Comparison of ENCODE assay signal across 8 cellular contexts in the genomic region with DNA sequence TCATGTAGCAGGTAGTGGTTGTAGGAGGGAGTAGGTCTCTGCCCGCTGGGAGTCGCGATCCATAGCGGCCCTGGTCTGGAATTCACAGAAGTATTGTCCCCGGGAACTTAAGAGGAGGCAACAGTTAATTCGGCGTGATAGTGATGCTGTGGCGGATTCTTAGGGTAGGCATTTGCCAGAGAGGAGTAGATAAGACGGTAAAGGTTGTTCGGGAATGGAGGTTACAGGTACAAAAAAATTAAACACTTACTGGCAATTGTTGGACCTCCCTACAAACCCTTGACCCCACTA. TPM values are rescaled to one million over a fixed set of nuclear protein-coding genes. Genes with fewer than 3 reads are reported as not detected.
DNase-seq lines count a peak whose midpoint lies in the region; ATAC-seq and TF ChIP-seq lines count a peak whose summit lies in the region.

No MANE protein-coding gene starts in this region.

- H3K27me3 Mint-ChIP-seq in CD4-positive, CD25-positive, alpha-beta regulatory T cell, result no peaks in the 10 kb centered on the region

- H3K9me2 ChIP-seq in MM.1S (replicated peaks; ENCODE audit: insufficient read depth, low read length) (no peaks in the 10 kb centered on the region), neural cell (ENCODE audit: insufficient read depth, low read length) (no peaks in the 10 kb centered on the region)

- peaks cover 5% of the 10 kb centered on the region for H3K36me3 ChIP-seq in CD4-positive, CD25-positive, alpha-beta regulatory T cell (ENCODE audit: control insufficient read depth, insufficient read depth, low read length)
- H3K36me3 ChIP-seq in MM.1S (replicated peaks; ENCODE audit: insufficient read depth, low read length), result peaks cover 3% of the 10 kb centered on the region; the same call in 1 of the 2 replicates
- peaks cover 4% of the 10 kb centered on the region for H3K36me3 ChIP-seq in effector memory CD4-positive, alpha-beta T cell (ENCODE audit: control insufficient read depth, insufficient read depth, low read length)
- H3K36me3 ChIP-seq in neural cell (ENCODE audit: insufficient read depth, low read length), result no peaks in the 10 kb centered on the region

- H3K4me3 Mint-ChIP-seq in CD4-positive, CD25-positive, alpha-beta regulatory T cell, result peak overlapping the region; percentile 88 to 95 (median 92)

- no peaks in the 10 kb centered on the region for H3K27me3 ChIP-seq in CD4-positive, CD25-positive, alpha-beta regulatory T cell (ENCODE audit: control insufficient read depth, insufficient read depth, low read length)
- H3K27me3 ChIP-seq in MM.1S (replicated peaks; ENCODE audit: insufficient read depth, low read length) (no peaks in the 10 kb centered on the region), neural cell (ENCODE audit: insufficient read depth, low read depth, low read length) (no peaks in the 10 kb centered on the region)
- no peaks in the 10 kb centered on the region for H3K27me3 ChIP-seq in effector memory CD4-positive, alpha-beta T cell (replicated peaks; ENCODE audit: control insufficient read depth, insufficient read depth, low read length, poor library complexity, severe bottlenecking)

- no peak for TF ChIP-seq EP300 in neural cell (conservative IDR thresholded peaks at IDR 0.05; ENCODE audit: poor library complexity, severe bottlenecking)

- H3K4me2 ChIP-seq in MM.1S (ENCODE audit: low read depth, low read length) (peak overlapping the region; percentile 57), neural cell (ENCODE audit: low read length) (peak overlapping the region; percentile 74)

- H4K20me1 ChIP-seq in MM.1S (ENCODE audit: insufficient read depth, low read length) (peaks cover 14% of the 10 kb centered on the region; the same call in 1 of the 2 replicates), neural cell (ENCODE audit: insufficient read depth) (no peaks in the 10 kb centered on the region)

- no peak for TF ChIP-seq RAD21 in neural cell (conservative IDR thresholded peaks at IDR 0.05)

- H3K9ac ChIP-seq in MM.1S (ENCODE audit: low read length) (peak overlapping the region; percentile 94), neural cell (ENCODE audit: low read length) (peak overlapping the region; percentile 93)

- H3K9me3 Mint-ChIP-seq in CD4-positive, CD25-positive, alpha-beta regulatory T cell, result no peaks in the 10 kb centered on the region

- peaks cover 39 to 58% (median 43%) of the 10 kb centered on the region in 4 donors for H3K4me1 Mint-ChIP-seq in CD4-positive, CD25-positive, alpha-beta regulatory T cell

- TF ChIP-seq CTCF in MM.1S (IDR thresholded peaks at IDR 0.05; ENCODE audit: low read length) (no peak), neural cell (IDR thresholded peaks at IDR 0.05; ENCODE audit: poor library complexity, severe bottlenecking) (no peak)

- H3K27ac ChIP-seq in CD4-positive, CD25-positive, alpha-beta regulatory T cell (ENCODE audit: insufficient read depth, low read length, poor library complexity, severe bottlenecking), result peak overlapping the region; percentile 92
- H3K27ac ChIP-seq in MM.1S (ENCODE audit: low read length), result peak overlapping the region; percentile 76
- H3K27ac ChIP-seq in effector memory CD4-positive, alpha-beta T cell (ENCODE audit: insufficient read depth, low read length, poor library complexity, severe bottlenecking), result peak overlapping the region; percentile 85
- peak overlapping the region; percentile 89 for H3K27ac ChIP-seq in neural cell (ENCODE audit: low read length)

- no peak for ATAC-seq in CD4-positive, CD25-positive, alpha-beta regulatory T cell (ENCODE audit: low read depth in 2 of 2)

- H3K9me3 ChIP-seq in CD4-positive, CD25-positive, alpha-beta regulatory T cell (ENCODE audit: control insufficient read depth in 2 of 2, low read length in 2 of 2), result no peaks in the 10 kb centered on the region
- H3K9me3 ChIP-seq in MM.1S (replicated peaks; ENCODE audit: insufficient read depth, low read length) (no peaks in the 10 kb centered on the region), neural cell (ENCODE audit: low read length) (no peaks in the 10 kb centered on the region)
- H3K9me3 ChIP-seq in effector memory CD4-positive, alpha-beta T cell (ENCODE audit: control insufficient read depth, low read length), result no peaks in the 10 kb centered on the region

- peaks cover 55% of the 10 kb centered on the region for H3K79me2 ChIP-seq in MM.1S (ENCODE audit: low read length)
- peaks cover 50% of the 10 kb centered on the region for H3K79me2 ChIP-seq in neural cell (replicated peaks; ENCODE audit: insufficient read depth, low read length)

- peak overlapping the region; percentile 93 to 96 (median 96) for H3K27ac Mint-ChIP-seq in CD4-positive, CD25-positive, alpha-beta regulatory T cell

- no peak for DNase-seq in CD4-positive, CD25-positive, alpha-beta regulatory T cell
- DNase-seq in MM.1S (no peak), ecto neural progenitor cell (ENCODE audit: low spot score) (no peak), EL (no peak), T-helper 9 cell (no peak), HK-2 (ENCODE audit: unreplicated experiment) (no peak)
- no peak for DNase-seq in effector memory CD4-positive, alpha-beta T cell

- H3K4me3 ChIP-seq in CD4-positive, CD25-positive, alpha-beta regulatory T cell (ENCODE audit: low read depth, low read length), result peak overlapping the region; percentile 95
- H3K4me3 ChIP-seq in MM.1S (ENCODE audit: low read length), result peak overlapping the region; percentile 88
- peak overlapping the region; percentile 71 for H3K4me3 ChIP-seq in effector memory CD4-positive, alpha-beta T cell (ENCODE audit: insufficient read depth, low read depth, low read length, poor library complexity, severe bottlenecking)
- H3K4me3 ChIP-seq in neural cell (ENCODE audit: low read length), result peak overlapping the region; percentile 90

- H3K4me1 ChIP-seq in CD4-positive, CD25-positive, alpha-beta regulatory T cell (ENCODE audit: control insufficient read depth, insufficient read depth, low read length, poor library complexity, severe bottlenecking), result peaks cover 55% of the 10 kb centered on the region
- peaks cover 18% of the 10 kb centered on the region; the same call in 1 of the 2 replicates for H3K4me1 ChIP-seq in MM.1S (ENCODE audit: low read length)
- peaks cover 27% of the 10 kb centered on the region for H3K4me1 ChIP-seq in effector memory CD4-positive, alpha-beta T cell (ENCODE audit: control insufficient read depth, insufficient read depth, low read length, poor library complexity, severe bottlenecking)

- H3F3A ChIP-seq in MM.1S (ENCODE audit: insufficient read depth, low read length), result no peaks in the 10 kb centered on the region
- no peaks in the 10 kb centered on the region for H3F3A ChIP-seq in neural cell (ENCODE audit: insufficient read depth, low read length, poor library complexity, severe bottlenecking)

- H2AFZ ChIP-seq in MM.1S (ENCODE audit: low read length) (peak overlapping the region; percentile 75), neural cell (ENCODE audit: low read depth, low read length) (peak overlapping the region; percentile 96)

- H3K36me3 Mint-ChIP-seq in CD4-positive, CD25-positive, alpha-beta regulatory T cell, result peaks cover 4% of the 10 kb centered on the region

TF ChIP-seq in neural cell, 6 proteins besides CTCF, POLR2A, EP300 and RAD21:
- no peak for TF ChIP-seq TAF1 (IDR thresholded peaks at IDR 0.05; ENCODE audit: low read depth)
- TF ChIP-seq, protein P1, sequence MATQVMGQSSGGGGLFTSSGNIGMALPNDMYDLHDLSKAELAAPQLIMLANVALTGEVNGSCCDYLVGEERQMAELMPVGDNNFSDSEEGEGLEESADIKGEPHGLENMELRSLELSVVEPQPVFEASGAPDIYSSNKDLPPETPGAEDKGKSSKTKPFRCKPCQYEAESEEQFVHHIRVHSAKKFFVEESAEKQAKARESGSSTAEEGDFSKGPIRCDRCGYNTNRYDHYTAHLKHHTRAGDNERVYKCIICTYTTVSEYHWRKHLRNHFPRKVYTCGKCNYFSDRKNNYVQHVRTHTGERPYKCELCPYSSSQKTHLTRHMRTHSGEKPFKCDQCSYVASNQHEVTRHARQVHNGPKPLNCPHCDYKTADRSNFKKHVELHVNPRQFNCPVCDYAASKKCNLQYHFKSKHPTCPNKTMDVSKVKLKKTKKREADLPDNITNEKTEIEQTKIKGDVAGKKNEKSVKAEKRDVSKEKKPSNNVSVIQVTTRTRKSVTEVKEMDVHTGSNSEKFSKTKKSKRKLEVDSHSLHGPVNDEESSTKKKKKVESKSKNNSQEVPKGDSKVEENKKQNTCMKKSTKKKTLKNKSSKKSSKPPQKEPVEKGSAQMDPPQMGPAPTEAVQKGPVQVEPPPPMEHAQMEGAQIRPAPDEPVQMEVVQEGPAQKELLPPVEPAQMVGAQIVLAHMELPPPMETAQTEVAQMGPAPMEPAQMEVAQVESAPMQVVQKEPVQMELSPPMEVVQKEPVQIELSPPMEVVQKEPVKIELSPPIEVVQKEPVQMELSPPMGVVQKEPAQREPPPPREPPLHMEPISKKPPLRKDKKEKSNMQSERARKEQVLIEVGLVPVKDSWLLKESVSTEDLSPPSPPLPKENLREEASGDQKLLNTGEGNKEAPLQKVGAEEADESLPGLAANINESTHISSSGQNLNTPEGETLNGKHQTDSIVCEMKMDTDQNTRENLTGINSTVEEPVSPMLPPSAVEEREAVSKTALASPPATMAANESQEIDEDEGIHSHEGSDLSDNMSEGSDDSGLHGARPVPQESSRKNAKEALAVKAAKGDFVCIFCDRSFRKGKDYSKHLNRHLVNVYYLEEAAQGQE (IDR thresholded peaks at IDR 0.05; ENCODE audit: borderline replicate concordance), result no peak

RNA-seq across cellular contexts. Expression of a gene that starts 0.7 kb away (rescaled TPM):
- 37.1 TPM for total RNA-seq in CD4-positive, CD25-positive, alpha-beta regulatory T cell
- polyA plus RNA-seq in CD4-positive, CD25-positive, alpha-beta regulatory T cell, result 10 to 100 TPM; 12.5 to 17.9 (median 16.0) TPM
- 32.3 and 37.2 TPM in 2 replicates for polyA plus RNA-seq in neural cell
- 39.0 and 50.4 TPM in 2 replicates for polyA minus RNA-seq in neural cell
